1 cellular context compared by ENCODE assay signal in genomic region chr19:3986260-3987041, GRCh38.
TF ChIP-seq lines count a peak whose summit lies in the region.

No MANE protein-coding gene starts in this region.

TF ChIP-seq in HEK293, 187 proteins besides CTCF, POLR2A, EP300 and RAD21 (continued from another document):
- TF ChIP-seq, protein P1, sequence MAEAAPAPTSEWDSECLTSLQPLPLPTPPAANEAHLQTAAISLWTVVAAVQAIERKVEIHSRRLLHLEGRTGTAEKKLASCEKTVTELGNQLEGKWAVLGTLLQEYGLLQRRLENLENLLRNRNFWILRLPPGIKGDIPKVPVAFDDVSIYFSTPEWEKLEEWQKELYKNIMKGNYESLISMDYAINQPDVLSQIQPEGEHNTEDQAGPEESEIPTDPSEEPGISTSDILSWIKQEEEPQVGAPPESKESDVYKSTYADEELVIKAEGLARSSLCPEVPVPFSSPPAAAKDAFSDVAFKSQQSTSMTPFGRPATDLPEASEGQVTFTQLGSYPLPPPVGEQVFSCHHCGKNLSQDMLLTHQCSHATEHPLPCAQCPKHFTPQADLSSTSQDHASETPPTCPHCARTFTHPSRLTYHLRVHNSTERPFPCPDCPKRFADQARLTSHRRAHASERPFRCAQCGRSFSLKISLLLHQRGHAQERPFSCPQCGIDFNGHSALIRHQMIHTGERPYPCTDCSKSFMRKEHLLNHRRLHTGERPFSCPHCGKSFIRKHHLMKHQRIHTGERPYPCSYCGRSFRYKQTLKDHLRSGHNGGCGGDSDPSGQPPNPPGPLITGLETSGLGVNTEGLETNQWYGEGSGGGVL (tag by site-specific recombination; IDR thresholded peaks at IDR 0.05): no peak
- no peak for TF ChIP-seq GLI4 (tag by site-specific recombination; IDR thresholded peaks at IDR 0.05)
- TF ChIP-seq ZNF549 (tag by site-specific recombination; IDR thresholded peaks at IDR 0.05): no peak
- TF ChIP-seq ZNF830 (tag by site-specific recombination; IDR thresholded peaks at IDR 0.05; ENCODE audit: low read depth): no peak
